18 cellular contexts compared by ENCODE assay signal in genomic region chr3:142035308-142035922, GRCh38.
DNase-seq lines count a peak whose midpoint lies in the region; ATAC-seq and TF ChIP-seq lines count a peak whose summit lies in the region.
"Had no signal": no experiment of that assay in that cellular context is flagged by ENCODE, and none has a peak within 500 bp of the region (broad histone marks: within the 10 kb centered on the region; RNA-seq: fewer than 3 reads in every experiment).

No MANE protein-coding gene starts in this region.

- intact Hi-C loops in activated CD4-positive, alpha-beta T cell treated with anti-CD3 and anti-CD28 coated beads for 36 hours (cut with DNase I, micrococcal nuclease), result no loop called here

- H3K9me3 Mint-ChIP-seq in activated CD4-positive, alpha-beta T cell treated with anti-CD3 and anti-CD28 coated beads for 36 hours (ENCODE audit: low read depth), result no peaks in the 10 kb centered on the region
- peaks cover 4% of the 10 kb centered on the region for H3K9me3 Mint-ChIP-seq in activated naive CD8-positive, alpha-beta T cell treated with anti-CD3 and anti-CD28 coated beads, Interleukin-2, amount 50 U/mL, for 24 hours
- H3K9me3 Mint-ChIP-seq in activated naive CD8-positive, alpha-beta T cell treated with anti-CD3 and anti-CD28 coated beads for 36 hours, result no peaks in the 10 kb centered on the region
- no peaks in the 10 kb centered on the region for H3K9me3 Mint-ChIP-seq in activated T-helper 17 cell treated with anti-CD3 and anti-CD28 coated beads, Interleukin-2, amount 50 U/mL, for 72 hours
- H3K9me3 Mint-ChIP-seq in GM23338, result no peaks in the 10 kb centered on the region
- H3K9me3 Mint-ChIP-seq: CD4-positive, alpha-beta memory T cell; H9 had no signal

- no peak overlapping the region for H2AFZ ChIP-seq in GM23338

- H3K27ac Mint-ChIP-seq in activated CD4-positive, alpha-beta T cell treated with anti-CD3 and anti-CD28 coated beads for 36 hours, result no peak overlapping the region
- H3K27ac Mint-ChIP-seq in activated naive CD8-positive, alpha-beta T cell treated with anti-CD3 and anti-CD28 coated beads, Interleukin-2, amount 50 U/mL, for 24 hours, result no peak overlapping the region
- no peak overlapping the region for H3K27ac Mint-ChIP-seq in activated naive CD8-positive, alpha-beta T cell treated with anti-CD3 and anti-CD28 coated beads for 36 hours
- no peak overlapping the region for H3K27ac Mint-ChIP-seq in activated T-helper 17 cell treated with anti-CD3 and anti-CD28 coated beads, Interleukin-2, amount 50 U/mL, for 72 hours
- no peak overlapping the region for H3K27ac Mint-ChIP-seq in GM23338
- H3K27ac Mint-ChIP-seq: CD14-positive monocyte, H9 had no signal

- H3K36me3 Mint-ChIP-seq in activated CD4-positive, alpha-beta T cell treated with anti-CD3 and anti-CD28 coated beads for 36 hours (ENCODE audit: low read depth), result no peaks in the 10 kb centered on the region
- H3K36me3 Mint-ChIP-seq in activated naive CD8-positive, alpha-beta T cell treated with anti-CD3 and anti-CD28 coated beads, Interleukin-2, amount 50 U/mL, for 24 hours (ENCODE audit: low read depth), result no peaks in the 10 kb centered on the region
- H3K36me3 Mint-ChIP-seq in activated naive CD8-positive, alpha-beta T cell treated with anti-CD3 and anti-CD28 coated beads for 36 hours, result no peaks in the 10 kb centered on the region
- H3K36me3 Mint-ChIP-seq in activated T-helper 17 cell treated with anti-CD3 and anti-CD28 coated beads, Interleukin-2, amount 50 U/mL, for 72 hours (ENCODE audit: low read depth), result no peaks in the 10 kb centered on the region
- H3K36me3 Mint-ChIP-seq in GM23338 (ENCODE audit: low read depth), result no peaks in the 10 kb centered on the region
- H3K36me3 Mint-ChIP-seq: CD14-positive monocyte had no signal

- H3K4me1 Mint-ChIP-seq in activated CD4-positive, alpha-beta T cell treated with anti-CD3 and anti-CD28 coated beads for 36 hours, result peaks cover 6% of the 10 kb centered on the region
- peaks cover under 1% of the 10 kb centered on the region for H3K4me1 Mint-ChIP-seq in activated naive CD8-positive, alpha-beta T cell treated with anti-CD3 and anti-CD28 coated beads, Interleukin-2, amount 50 U/mL, for 24 hours
- H3K4me1 Mint-ChIP-seq in activated naive CD8-positive, alpha-beta T cell treated with anti-CD3 and anti-CD28 coated beads for 36 hours, result no peaks in the 10 kb centered on the region
- no peaks in the 10 kb centered on the region for H3K4me1 Mint-ChIP-seq in activated T-helper 17 cell treated with anti-CD3 and anti-CD28 coated beads, Interleukin-2, amount 50 U/mL, for 72 hours
- H3K4me1 Mint-ChIP-seq in GM23338, result no peaks in the 10 kb centered on the region

- H3K4me3 Mint-ChIP-seq in activated CD4-positive, alpha-beta T cell treated with anti-CD3 and anti-CD28 coated beads for 36 hours, result no peak overlapping the region
- H3K4me3 Mint-ChIP-seq in activated naive CD8-positive, alpha-beta T cell treated with anti-CD3 and anti-CD28 coated beads, Interleukin-2, amount 50 U/mL, for 24 hours, result no peak overlapping the region
- H3K4me3 Mint-ChIP-seq in activated naive CD8-positive, alpha-beta T cell treated with anti-CD3 and anti-CD28 coated beads for 36 hours, result no peak overlapping the region
- no peak overlapping the region for H3K4me3 Mint-ChIP-seq in activated T-helper 17 cell treated with anti-CD3 and anti-CD28 coated beads, Interleukin-2, amount 50 U/mL, for 72 hours
- no peak overlapping the region for H3K4me3 Mint-ChIP-seq in GM23338
- H3K4me3 Mint-ChIP-seq: CD14-positive monocyte; CD4-positive, alpha-beta memory T cell; H9 had no signal

- no peak for TF ChIP-seq CTCF in GM23338 (conservative IDR thresholded peaks at IDR 0.05; ENCODE audit: low read depth in 2 of 2)

- ATAC-seq in activated CD4-positive, alpha-beta T cell treated with anti-CD3 and anti-CD28 coated beads for 36 hours, result peak; percentile 79
- peak; percentile 36 for ATAC-seq in activated naive CD8-positive, alpha-beta T cell treated with anti-CD3 and anti-CD28 coated beads, Interleukin-2, amount 50 U/mL, for 24 hours
- peak; percentile 70 for ATAC-seq in activated T-helper 17 cell treated with anti-CD3 and anti-CD28 coated beads, Interleukin-2, amount 50 U/mL, for 72 hours (replicated peaks)
- ATAC-seq in GM23338, result no peak
- ATAC-seq: A549 had no signal

- H3F3A ChIP-seq in GM23338 (replicated peaks; ENCODE audit: low read depth), result no peaks in the 10 kb centered on the region

- POLR2A ChIA-PET in activated CD4-positive, alpha-beta T cell treated with anti-CD3 and anti-CD28 coated beads for 36 hours (lab: Charles Lee), result no interaction called here

- H3K4me3 ChIP-seq in GM23338, result no peak overlapping the region
- H3K4me3 ChIP-seq: A549, BLaER1 had no signal

- no peaks in the 10 kb centered on the region for H3K36me3 ChIP-seq in GM23338 (ENCODE audit: insufficient read depth)
- H3K36me3 ChIP-seq: BLaER1 had no signal

- DNase-seq in activated CD4-positive, alpha-beta T cell treated with anti-CD3 and anti-CD28 coated beads for 36 hours, result no peak
- DNase-seq in activated CD4-positive, alpha-beta T cell treated with anti-CD3 and anti-CD28 coated beads for 1 hour, result no peak
- no peak for DNase-seq in activated naive CD8-positive, alpha-beta T cell treated with anti-CD3 and anti-CD28 coated beads, Interleukin-2, amount 50 U/mL, for 24 hours
- no peak for DNase-seq in activated naive CD8-positive, alpha-beta T cell treated with anti-CD3 and anti-CD28 coated beads for 36 hours
- DNase-seq in kidney tubule cell (ENCODE audit: low spot score) (no peak), GM23338 (ENCODE audit: low spot score) (no peak)
- no peak for DNase-seq in activated CD8-positive, alpha-beta memory T cell treated with anti-CD3 and anti-CD28 coated beads, Interleukin-2, amount 50 U/mL, for 48 hours
- DNase-seq: AML-193; CD4-positive, alpha-beta memory T cell; DMS153; DMS79; GDM1; H9 had no signal

- H3K79me2 ChIP-seq in GM23338 (replicated peaks; ENCODE audit: insufficient read depth), result no peaks in the 10 kb centered on the region

- no peaks in the 10 kb centered on the region for H3K27me3 ChIP-seq in GM23338 (ENCODE audit: insufficient read depth)
- H3K27me3 ChIP-seq: BLaER1 had no signal

- CTCF ChIA-PET in activated CD4-positive, alpha-beta T cell treated with anti-CD3 and anti-CD28 coated beads for 36 hours (lab: Charles Lee), result interaction anchor here (1.8 kb wide), 1 partner anchor 9 kb away, joined by 4 read pairs; no protein-coding TSS in a partner anchor

- no peaks in the 10 kb centered on the region for H3K4me1 ChIP-seq in GM23338 (ENCODE audit: insufficient read depth)
- H3K4me1 ChIP-seq: BLaER1 had no signal

- no peaks in the 10 kb centered on the region for H3K9me2 ChIP-seq in GM23338 (ENCODE audit: insufficient read depth)

- H3K4me2 ChIP-seq in GM23338, result no peak overlapping the region
- H3K4me2 ChIP-seq: A549, BLaER1 had no signal

- H3K27ac ChIP-seq in GM23338 (ENCODE audit: low read depth), result no peak overlapping the region
- H3K27ac ChIP-seq: 22Rv1, A549, BLaER1 had no signal

- H3K27me3 Mint-ChIP-seq in activated CD4-positive, alpha-beta T cell treated with anti-CD3 and anti-CD28 coated beads for 36 hours, result no peaks in the 10 kb centered on the region
- H3K27me3 Mint-ChIP-seq in activated naive CD8-positive, alpha-beta T cell treated with anti-CD3 and anti-CD28 coated beads, Interleukin-2, amount 50 U/mL, for 24 hours, result no peaks in the 10 kb centered on the region
- no peaks in the 10 kb centered on the region for H3K27me3 Mint-ChIP-seq in activated naive CD8-positive, alpha-beta T cell treated with anti-CD3 and anti-CD28 coated beads for 36 hours
- no peaks in the 10 kb centered on the region for H3K27me3 Mint-ChIP-seq in activated T-helper 17 cell treated with anti-CD3 and anti-CD28 coated beads, Interleukin-2, amount 50 U/mL, for 72 hours
- H3K27me3 Mint-ChIP-seq in GM23338 (ENCODE audit: insufficient read depth, low read depth, poor library complexity), result no peaks in the 10 kb centered on the region
- H3K27me3 Mint-ChIP-seq: CD4-positive, alpha-beta memory T cell had no signal

- no peaks in the 10 kb centered on the region for H4K20me1 ChIP-seq in GM23338 (replicated peaks; ENCODE audit: insufficient read depth)
- H4K20me1 ChIP-seq: BLaER1 had no signal
